8 cellular contexts compared by ENCODE assay signal in the genomic region with DNA sequence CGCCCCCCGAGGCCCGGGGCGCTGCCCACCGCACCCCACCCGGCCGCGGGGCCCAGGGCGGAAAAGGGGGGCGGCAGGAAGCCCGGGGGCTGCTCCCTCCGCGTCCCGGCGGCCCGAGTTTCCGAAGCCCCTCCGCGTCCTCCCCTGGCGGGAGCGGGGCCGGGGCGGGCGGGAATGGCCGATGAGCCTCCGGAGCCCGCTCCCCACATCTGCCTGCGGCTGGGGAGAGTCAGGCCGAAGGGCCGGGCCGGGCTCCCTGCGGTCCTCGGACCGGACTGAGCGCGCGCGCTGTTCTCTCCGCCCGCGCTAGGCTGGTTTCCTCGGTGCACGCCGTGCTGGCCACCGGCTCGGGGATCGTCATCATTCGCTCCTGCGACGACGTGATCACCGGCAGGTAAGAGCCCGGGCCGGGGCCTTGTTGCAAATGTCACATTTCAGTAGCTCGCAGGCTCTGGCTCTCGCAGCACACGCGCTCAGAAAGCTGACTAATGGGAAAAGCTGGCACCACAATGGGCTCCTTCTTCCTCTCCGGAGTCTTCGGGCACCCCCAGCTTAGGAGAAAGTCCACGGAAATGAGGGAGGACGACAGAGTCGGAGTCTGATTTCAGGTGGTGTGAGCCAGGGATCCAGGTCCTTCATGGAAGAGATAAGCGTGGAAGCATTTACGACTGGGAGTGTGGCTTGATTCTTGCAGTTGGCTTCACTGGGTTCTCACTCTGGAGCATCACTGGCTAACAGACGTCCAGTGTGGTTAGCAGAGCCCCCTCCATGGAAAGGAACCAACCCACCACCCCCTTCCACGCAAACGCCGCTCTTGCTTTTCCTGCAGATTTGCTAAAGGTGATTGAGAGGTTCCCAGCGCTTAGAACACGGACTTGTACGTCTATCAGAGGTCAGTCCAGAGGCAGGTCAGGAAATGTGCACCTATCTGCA. TPM values are rescaled to one million over a fixed set of nuclear protein-coding genes. Genes with fewer than 3 reads are reported as not detected.
DNase-seq lines count a peak whose midpoint lies in the region; ATAC-seq, FAIRE-seq and TF ChIP-seq lines count a peak whose summit lies in the region.

No MANE protein-coding gene starts in this region.

- TF ChIP-seq RAD21 in HepG2 (CRISPR knock-in tag; IDR thresholded peaks at IDR 0.05): no peak

- no peak for DNase-seq in activated CD4-positive, CD25-positive, alpha-beta regulatory T cell (lab: John Stamatoyannopoulos, UW)
- DNase-seq in T-cell: peak in 11 of 34 experiments; percentile 4 to 28 (median 17)
- peak; percentile 41 for DNase-seq in choroid plexus epithelial cell (ENCODE audit: low read depth)
- DNase-seq in HepG2 (ENCODE audit: low spot score): no peak
- DNase-seq in stimulated activated CD4-positive, alpha-beta T cell treated with anti-CD3 and anti-CD28 coated beads, Interleukin-4, amount 100 ng/mL, for 1 hour: peak; percentile 39

- H3K27ac ChIP-seq in HepG2 (ENCODE audit: extremely low read length, insufficient read depth, low read length): peak overlapping the region; percentile 80

- peak in 1 of 2 experiments; percentile 1; a peak in 2 of 4 replicates for TF ChIP-seq POLR2A in HepG2 (IDR thresholded peaks at IDR 0.05; ENCODE audit: insufficient read depth in 1 of 2, low read depth in 2 of 2, low read length in 2 of 2)

- peak overlapping the region; percentile 85 for H3K9ac ChIP-seq in HepG2 (ENCODE audit: insufficient read depth, low read depth, low read length)

- POLR2A ChIA-PET in T-cell (lab: Charles Lee) (no interaction called here), HepG2 (lab: Yijun Ruan, JAX) (interaction anchor here (0.8 to 1.2 kb wide), 2 partner anchors 12 to 20 kb away, joined by 3 read pairs; no protein-coding TSS in a partner anchor)

- H3K9me3 Mint-ChIP-seq in T-cell: no peaks in the 10 kb centered on the region

- H3K27ac Mint-ChIP-seq in T-cell: peak overlapping the region in 1 of 2 donors; percentile 64

- H3K9me3 ChIP-seq in HepG2 (ENCODE audit: low read length): no peaks in the 10 kb centered on the region

- peak; percentile 41 to 48 for ATAC-seq in activated CD4-positive, CD25-positive, alpha-beta regulatory T cell treated with anti-CD3 and anti-CD28 coated beads, Interleukin-2, amount 50 U/mL, for 24 hours
- ATAC-seq in HG03175 (IDR thresholded peaks at IDR 0.05; ENCODE audit: unreplicated experiment) (peak; percentile 43), T-cell (replicated peaks in 1 of 4) (peak; percentile 44 to 51 (median 50)), HepG2 (peak; percentile 70), HG03442 (IDR thresholded peaks at IDR 0.05; ENCODE audit: unreplicated experiment) (no peak)

- H3K4me3 Mint-ChIP-seq in T-cell: peak overlapping the region; percentile 73 to 82 (median 75)

- peak overlapping the region; percentile 23 for H2AFZ ChIP-seq in HepG2 (ENCODE audit: low read length)

- H3K4me1 ChIP-seq in HepG2 (ENCODE audit: insufficient read depth, low read length): peaks cover 53% of the 10 kb centered on the region

- H3K4me2 ChIP-seq in HepG2 (ENCODE audit: low read depth, low read length): peak overlapping the region; percentile 97

- TF ChIP-seq EP300 in HepG2 (IDR thresholded peaks at IDR 0.05; ENCODE audit: low read depth in 2 of 2, low read length in 2 of 2) (no peak), HepG2 (CRISPR knock-in tag; IDR thresholded peaks at IDR 0.05; ENCODE audit: borderline replicate concordance) (no peak)

- 5% methylated on average over 9 of the region's 72 CpGs for WGBS in HepG2 (ENCODE audit: low lambda C conversion rate)

- H3K36me3 Mint-ChIP-seq in T-cell: no peaks in the 10 kb centered on the region

- intact Hi-C loops in HepG2 (cut with micrococcal nuclease; ENCODE audit: unreplicated experiment): no loop called here

- BruUV-seq in HepG2 (replicated peaks; lab: Mats Ljungman, UMichigan): TSS peak; percentile 66

- H3K4me1 Mint-ChIP-seq in T-cell: peaks cover 0 to 17% (median 6%) of the 10 kb centered on the region in 3 donors

- CTCF ChIA-PET in T-cell (lab: Charles Lee) (no interaction called here), HepG2 (lab: Yijun Ruan, JAX; ENCODE audit: low intra/inter-chr PET ratio, low total read pairs) (no interaction called here)

- H3K4me3 ChIP-seq in choroid plexus epithelial cell (ENCODE audit: low read depth, low read length) (peak overlapping the region; percentile 72), HepG2 (replicated peaks in 1 of 3; ENCODE audit: insufficient read depth in 1 of 3, low read depth in 2 of 3, low read length in 3 of 3) (peak overlapping the region; percentile 69 to 86 (median 81))

- in situ Hi-C loops in HepG2 (cut with HindIII; ENCODE audit: extremely low pct_ligation_motif_present, low pct_unique_long_range_greater_than_20kb): no loop called here

- TF ChIP-seq CTCF in choroid plexus epithelial cell (conservative IDR thresholded peaks at IDR 0.05; ENCODE audit: low read depth, low read length): no peak
- TF ChIP-seq CTCF in HepG2 (CRISPR knock-in tag; IDR thresholded peaks at IDR 0.05): no peak

- FAIRE-seq in HepG2 (lab: Jason Lieb, UNC): peak; percentile 40

- peaks cover 3 to 7% of the 10 kb centered on the region in 2 donors for H3K27me3 Mint-ChIP-seq in T-cell

- H4K20me1 ChIP-seq in HepG2 (ENCODE audit: insufficient read depth, low read length): no peaks in the 10 kb centered on the region

- H3K79me2 ChIP-seq in HepG2 (ENCODE audit: insufficient read depth, low read length): peaks cover 28% of the 10 kb centered on the region

- H3K36me3 ChIP-seq in HepG2 (replicated peaks in 1 of 2; ENCODE audit: control insufficient read depth in 1 of 2, insufficient read depth in 2 of 2, low read length in 2 of 2): peaks cover 2 to 6% of the 10 kb centered on the region in 2 experiments; a peak in 3 of 5 replicates

- no peaks in the 10 kb centered on the region for H3K27me3 ChIP-seq in HepG2 (ENCODE audit: control insufficient read depth in 1 of 2, insufficient read depth in 2 of 2, low read length in 2 of 2)

RNA-seq across cellular contexts. Expression of a gene that starts 0.7 kb away (rescaled TPM):
- total RNA-seq in T-cell (1 to 10 TPM; 1.3 to 3.0 (median 2.2) TPM), HepG2 (2016; rRNA removed; fragmentation: Illumina TruSeq; extraction: Trizol) (16.5 and 25.2 TPM in 2 replicates)
- 11.6 and 12.3 TPM in 2 replicates for total RNA-seq in HepG2 (2016; cell fraction: cytosol; rRNA removed; fragmentation: Illumina TruSeq; extraction: Trizol; ENCODE audit: low read depth)
- total RNA-seq in HepG2 (2016; cell fraction: insoluble cytoplasmic fraction; rRNA removed; fragmentation: Illumina TruSeq; extraction: Trizol): 16.8 and 25.2 TPM in 2 replicates
- 24.8 and 30.1 TPM in 2 replicates for total RNA-seq in HepG2 (2016; cell fraction: membrane; rRNA removed; fragmentation: Illumina TruSeq; extraction: Trizol)
- total RNA-seq in HepG2 (2016; cell fraction: nucleus; rRNA removed; fragmentation: Illumina TruSeq; extraction: Trizol): 22.5 and 29.8 TPM in 2 replicates
- polyA plus RNA-seq in HepG2 (2011; rRNA removed): 46.6 and 53.8 TPM in 2 replicates
- 55.4 and 57.8 TPM in 2 replicates for polyA plus RNA-seq in HepG2 (2011; cell fraction: cytosol; rRNA removed)
- polyA plus RNA-seq in HepG2 (2011; cell fraction: nucleus; rRNA removed): 29.5 and 29.7 TPM in 2 replicates
- polyA plus RNA-seq in HepG2 (2012): 28.7 and 29.6 TPM in 2 replicates
- 16.6 and 21.9 TPM in 2 replicates for polyA plus RNA-seq in HepG2 (2016; cell fraction: cytosol; fragmentation: Illumina TruSeq; extraction: Trizol; ENCODE audit: low read depth)
- polyA plus RNA-seq in HepG2 (2016; cell fraction: insoluble cytoplasmic fraction; fragmentation: Illumina TruSeq; extraction: Trizol; ENCODE audit: low read depth): 21.1 and 27.9 TPM in 2 replicates
- 30.8 and 33.2 TPM in 2 replicates for polyA plus RNA-seq in HepG2 (2016; cell fraction: membrane; fragmentation: Illumina TruSeq; extraction: Trizol; ENCODE audit: low read depth)
- polyA plus RNA-seq in HepG2 (2016; cell fraction: nucleus; fragmentation: Illumina TruSeq; extraction: Trizol; ENCODE audit: insufficient read depth, low read depth): 48.5 and 49.8 TPM in 2 replicates
- 112 and 176 TPM in 2 replicates for polyA minus RNA-seq in HepG2 (2011; rRNA and poly(A)+ RNA removed; ENCODE audit: low replicate concordance)
- polyA minus RNA-seq in HepG2 (2011; cell fraction: cytosol; rRNA and poly(A)+ RNA removed): 36.8 and 39.7 TPM in 2 replicates
- 18.0 and 23.5 TPM in 2 replicates for polyA minus RNA-seq in HepG2 (2011; cell fraction: nucleus; rRNA and poly(A)+ RNA removed)

RNA-seq across cellular contexts. Expression of a gene that starts 18.4 kb away (rescaled TPM):
- 10 to 100 TPM; 58.7 to 88.1 (median 70.6) TPM for total RNA-seq in T-cell
- total RNA-seq in HepG2 (2016; rRNA removed; fragmentation: Illumina TruSeq; extraction: Trizol): 17.3 and 21.8 TPM in 2 replicates
- 8.1 and 10.4 TPM in 2 replicates for total RNA-seq in HepG2 (2016; cell fraction: cytosol; rRNA removed; fragmentation: Illumina TruSeq; extraction: Trizol; ENCODE audit: low read depth)
- 17.9 and 18.2 TPM in 2 replicates for total RNA-seq in HepG2 (2016; cell fraction: insoluble cytoplasmic fraction; rRNA removed; fragmentation: Illumina TruSeq; extraction: Trizol)
- 6.2 and 7.3 TPM in 2 replicates for total RNA-seq in HepG2 (2016; cell fraction: membrane; rRNA removed; fragmentation: Illumina TruSeq; extraction: Trizol)
- total RNA-seq in HepG2 (2016; cell fraction: nucleus; rRNA removed; fragmentation: Illumina TruSeq; extraction: Trizol): 13.4 and 15.3 TPM in 2 replicates
- 12.5 and 13.3 TPM in 2 replicates for polyA plus RNA-seq in HepG2 (2011; rRNA removed)
- 7.6 and 8.0 TPM in 2 replicates for polyA plus RNA-seq in HepG2 (2011; cell fraction: cytosol; rRNA removed)
- 10.5 and 11.7 TPM in 2 replicates for polyA plus RNA-seq in HepG2 (2011; cell fraction: nucleus; rRNA removed)
- 11.0 and 12.6 TPM in 2 replicates for polyA plus RNA-seq in HepG2 (2012)
- polyA plus RNA-seq in HepG2 (2016; cell fraction: cytosol; fragmentation: Illumina TruSeq; extraction: Trizol; ENCODE audit: low read depth): 1.3 and 1.4 TPM in 2 replicates
- polyA plus RNA-seq in HepG2 (2016; cell fraction: insoluble cytoplasmic fraction; fragmentation: Illumina TruSeq; extraction: Trizol; ENCODE audit: low read depth): 12.9 and 17.6 TPM in 2 replicates
- 3.0 and 3.4 TPM in 2 replicates for polyA plus RNA-seq in HepG2 (2016; cell fraction: membrane; fragmentation: Illumina TruSeq; extraction: Trizol; ENCODE audit: low read depth)
- 18.7 and 20.8 TPM in 2 replicates for polyA plus RNA-seq in HepG2 (2016; cell fraction: nucleus; fragmentation: Illumina TruSeq; extraction: Trizol; ENCODE audit: insufficient read depth, low read depth)
- polyA minus RNA-seq in HepG2 (2011; rRNA and poly(A)+ RNA removed; ENCODE audit: low replicate concordance): 109 and 127 TPM in 2 replicates
- 24.4 and 27.0 TPM in 2 replicates for polyA minus RNA-seq in HepG2 (2011; cell fraction: cytosol; rRNA and poly(A)+ RNA removed)
- polyA minus RNA-seq in HepG2 (2011; cell fraction: nucleus; rRNA and poly(A)+ RNA removed): 35.8 and 54.7 TPM in 2 replicates

RNA-seq across cellular contexts. Expression of a gene that starts 19.0 kb away (rescaled TPM):
- total RNA-seq in T-cell (10 to 100 TPM; 19.6 to 38.2 (median 36.0) TPM), HepG2 (2016; rRNA removed; fragmentation: Illumina TruSeq; extraction: Trizol) (22.7 and 28.2 TPM in 2 replicates)
- total RNA-seq in HepG2 (2016; cell fraction: cytosol; rRNA removed; fragmentation: Illumina TruSeq; extraction: Trizol; ENCODE audit: low read depth): 1.6 and 2.8 TPM in 2 replicates
- 23.2 and 25.6 TPM in 2 replicates for total RNA-seq in HepG2 (2016; cell fraction: insoluble cytoplasmic fraction; rRNA removed; fragmentation: Illumina TruSeq; extraction: Trizol)
- 7.3 and 7.8 TPM in 2 replicates for total RNA-seq in HepG2 (2016; cell fraction: membrane; rRNA removed; fragmentation: Illumina TruSeq; extraction: Trizol)
- 14.5 and 15.4 TPM in 2 replicates for total RNA-seq in HepG2 (2016; cell fraction: nucleus; rRNA removed; fragmentation: Illumina TruSeq; extraction: Trizol)
- polyA plus RNA-seq in HepG2 (2011; rRNA removed): 10.8 and 13.6 TPM in 2 replicates
- polyA plus RNA-seq in HepG2 (2011; cell fraction: cytosol; rRNA removed): 5.1 and 7.0 TPM in 2 replicates
- polyA plus RNA-seq in HepG2 (2011; cell fraction: nucleus; rRNA removed): 15.7 and 16.5 TPM in 2 replicates
- polyA plus RNA-seq in HepG2 (2012): 10.4 and 10.6 TPM in 2 replicates
- 0.83 and 1.1 TPM in 2 replicates for polyA plus RNA-seq in HepG2 (2016; cell fraction: cytosol; fragmentation: Illumina TruSeq; extraction: Trizol; ENCODE audit: low read depth)
- polyA plus RNA-seq in HepG2 (2016; cell fraction: insoluble cytoplasmic fraction; fragmentation: Illumina TruSeq; extraction: Trizol; ENCODE audit: low read depth): 18.5 and 22.6 TPM in 2 replicates
- 2.1 and 3.2 TPM in 2 replicates for polyA plus RNA-seq in HepG2 (2016; cell fraction: membrane; fragmentation: Illumina TruSeq; extraction: Trizol; ENCODE audit: low read depth)
- 17.5 and 17.6 TPM in 2 replicates for polyA plus RNA-seq in HepG2 (2016; cell fraction: nucleus; fragmentation: Illumina TruSeq; extraction: Trizol; ENCODE audit: insufficient read depth, low read depth)
- 30.3 and 134 TPM in 2 replicates for polyA minus RNA-seq in HepG2 (2011; rRNA and poly(A)+ RNA removed; ENCODE audit: low replicate concordance)
- 6.5 and 6.9 TPM in 2 replicates for polyA minus RNA-seq in HepG2 (2011; cell fraction: cytosol; rRNA and poly(A)+ RNA removed)
- polyA minus RNA-seq in HepG2 (2011; cell fraction: nucleus; rRNA and poly(A)+ RNA removed): 9.9 and 11.6 TPM in 2 replicates

RNA-seq across cellular contexts. Expression of a gene that starts 49.0 kb away (rescaled TPM):
- 10 to 100 TPM; 66.9 to 85.1 (median 76.8) TPM for total RNA-seq in T-cell
- 87.8 and 112 TPM in 2 replicates for total RNA-seq in HepG2 (2016; rRNA removed; fragmentation: Illumina TruSeq; extraction: Trizol)
- total RNA-seq in HepG2 (2016; cell fraction: cytosol; rRNA removed; fragmentation: Illumina TruSeq; extraction: Trizol; ENCODE audit: low read depth): 9.8 and 11.3 TPM in 2 replicates
- 79.1 and 124 TPM in 2 replicates for total RNA-seq in HepG2 (2016; cell fraction: insoluble cytoplasmic fraction; rRNA removed; fragmentation: Illumina TruSeq; extraction: Trizol)
- 22.5 and 25.3 TPM in 2 replicates for total RNA-seq in HepG2 (2016; cell fraction: membrane; rRNA removed; fragmentation: Illumina TruSeq; extraction: Trizol)
- 44.3 and 54.7 TPM in 2 replicates for total RNA-seq in HepG2 (2016; cell fraction: nucleus; rRNA removed; fragmentation: Illumina TruSeq; extraction: Trizol)
- polyA plus RNA-seq in HepG2 (2011; rRNA removed): 42.0 and 53.7 TPM in 2 replicates
- 29.7 and 47.5 TPM in 2 replicates for polyA plus RNA-seq in HepG2 (2011; cell fraction: cytosol; rRNA removed)
- 30.6 and 44.9 TPM in 2 replicates for polyA plus RNA-seq in HepG2 (2011; cell fraction: nucleus; rRNA removed)
- 56.4 and 101 TPM in 2 replicates for polyA plus RNA-seq in HepG2 (2012)
- 6.7 and 7.7 TPM in 2 replicates for polyA plus RNA-seq in HepG2 (2016; cell fraction: cytosol; fragmentation: Illumina TruSeq; extraction: Trizol; ENCODE audit: low read depth)
- polyA plus RNA-seq in HepG2 (2016; cell fraction: insoluble cytoplasmic fraction; fragmentation: Illumina TruSeq; extraction: Trizol; ENCODE audit: low read depth): 153 and 154 TPM in 2 replicates
- 13.2 and 14.9 TPM in 2 replicates for polyA plus RNA-seq in HepG2 (2016; cell fraction: membrane; fragmentation: Illumina TruSeq; extraction: Trizol; ENCODE audit: low read depth)
- 86.8 and 90.1 TPM in 2 replicates for polyA plus RNA-seq in HepG2 (2016; cell fraction: nucleus; fragmentation: Illumina TruSeq; extraction: Trizol; ENCODE audit: insufficient read depth, low read depth)
- polyA minus RNA-seq in HepG2 (2011; rRNA and poly(A)+ RNA removed; ENCODE audit: low replicate concordance): 13.1 and 20.3 TPM in 2 replicates
- polyA minus RNA-seq in HepG2 (2011; cell fraction: cytosol; rRNA and poly(A)+ RNA removed): 14.1 and 21.6 TPM in 2 replicates
- 37.0 and 38.0 TPM in 2 replicates for polyA minus RNA-seq in HepG2 (2011; cell fraction: nucleus; rRNA and poly(A)+ RNA removed)

RNA-seq across cellular contexts. Expression of a gene that starts 49.1 kb away (rescaled TPM):
- total RNA-seq in T-cell (10 to 100 TPM; 23.0 to 34.1 (median 25.6) TPM), HepG2 (2016; rRNA removed; fragmentation: Illumina TruSeq; extraction: Trizol) (25.5 and 30.3 TPM in 2 replicates)
- total RNA-seq in HepG2 (2016; cell fraction: cytosol; rRNA removed; fragmentation: Illumina TruSeq; extraction: Trizol; ENCODE audit: low read depth): 4.8 and 5.8 TPM in 2 replicates
- 26.8 and 31.7 TPM in 2 replicates for total RNA-seq in HepG2 (2016; cell fraction: insoluble cytoplasmic fraction; rRNA removed; fragmentation: Illumina TruSeq; extraction: Trizol)
- 8.4 and 8.7 TPM in 2 replicates for total RNA-seq in HepG2 (2016; cell fraction: membrane; rRNA removed; fragmentation: Illumina TruSeq; extraction: Trizol)
- total RNA-seq in HepG2 (2016; cell fraction: nucleus; rRNA removed; fragmentation: Illumina TruSeq; extraction: Trizol): 17.8 and 20.7 TPM in 2 replicates
- polyA plus RNA-seq in HepG2 (2011; rRNA removed): 12.3 and 12.4 TPM in 2 replicates
- polyA plus RNA-seq in HepG2 (2011; cell fraction: cytosol; rRNA removed): 16.1 and 17.4 TPM in 2 replicates
- 9.4 and 10.2 TPM in 2 replicates for polyA plus RNA-seq in HepG2 (2011; cell fraction: nucleus; rRNA removed)
- 12.8 and 14.9 TPM in 2 replicates for polyA plus RNA-seq in HepG2 (2012)
- polyA plus RNA-seq in HepG2 (2016; cell fraction: cytosol; fragmentation: Illumina TruSeq; extraction: Trizol; ENCODE audit: low read depth): 3.0 and 3.1 TPM in 2 replicates
- polyA plus RNA-seq in HepG2 (2016; cell fraction: insoluble cytoplasmic fraction; fragmentation: Illumina TruSeq; extraction: Trizol; ENCODE audit: low read depth): 25.8 and 28.8 TPM in 2 replicates
- polyA plus RNA-seq in HepG2 (2016; cell fraction: membrane; fragmentation: Illumina TruSeq; extraction: Trizol; ENCODE audit: low read depth): 4.6 and 4.9 TPM in 2 replicates
- polyA plus RNA-seq in HepG2 (2016; cell fraction: nucleus; fragmentation: Illumina TruSeq; extraction: Trizol; ENCODE audit: insufficient read depth, low read depth): 13.4 and 15.4 TPM in 2 replicates
- 12.6 and 16.7 TPM in 2 replicates for polyA minus RNA-seq in HepG2 (2011; rRNA and poly(A)+ RNA removed; ENCODE audit: low replicate concordance)
- polyA minus RNA-seq in HepG2 (2011; cell fraction: cytosol; rRNA and poly(A)+ RNA removed): 6.9 and 10.1 TPM in 2 replicates
- polyA minus RNA-seq in HepG2 (2011; cell fraction: nucleus; rRNA and poly(A)+ RNA removed): 28.8 and 34.7 TPM in 2 replicates

Comparison
In these comparisons a context has a peak if more than half of its experiments do, and no peak if none do; other contexts are left out.
1. DNase-seq: peak in choroid plexus epithelial cell (single experiment) and stimulated activated CD4-positive, alpha-beta T cell treated with anti-CD3 and anti-CD28 coated beads, Interleukin-4, amount 100 ng/mL, for 1 hour (single experiment); none in activated CD4-positive, CD25-positive, alpha-beta regulatory T cell (0 of 4) and HepG2 (single experiment).